Comparison of ENCODE assay signal across 27 cellular contexts in genomic region chr12:57370084-57370483, GRCh38.
"Had no signal": no experiment of that assay in that cellular context is flagged by ENCODE, and none has a peak within 500 bp of the region (broad histone marks: within the 10 kb centered on the region; RNA-seq: fewer than 3 reads in every experiment).

No MANE protein-coding gene starts in this region.

- H3K9me3 ChIP-seq: pancreas, right lobe of liver had no signal

- H3K27me3 Mint-ChIP-seq: naive thymus-derived CD8-positive, alpha-beta T cell; stimulated activated memory B cell treated with anti-CD40 and anti-IgM and Interleukin-4, amounts not matched to agents 10 μg/mL and 1 μg/mL and 100 μg/mL, for 72 hours; stimulated activated naive CD8-positive, alpha-beta T cell treated with anti-CD3 and anti-CD28 coated beads, Interleukin-15, amount 100 ng/mL, for 72 hours; type B pancreatic cell had no signal

- H3K36me3 ChIP-seq: left lung, pancreas, uterus had no signal

- H3K27ac ChIP-seq: left lung, lower lobe of right lung, pancreas, right atrium auricular region, tibial nerve, uterus had no signal

- H3K4me3 Mint-ChIP-seq: immature natural killer cell; naive thymus-derived CD8-positive, alpha-beta T cell; nephron; neural crest cell; stimulated activated memory B cell treated with anti-CD40 and anti-IgM and Interleukin-4, amounts not matched to agents 10 μg/mL and 1 μg/mL and 100 μg/mL, for 72 hours; stimulated activated naive CD8-positive, alpha-beta T cell treated with anti-CD3 and anti-CD28 coated beads, Interleukin-15, amount 100 ng/mL, for 72 hours; type B pancreatic cell had no signal

- H3K27me3 ChIP-seq: left lung, pancreas, right atrium auricular region, right lobe of liver, tibial nerve, uterus had no signal

- H3K4me1 ChIP-seq: lower lobe of right lung, uterus had no signal

- DNase-seq: hypothalamus; immature natural killer cell; kidney; left colon; left lung; lower lobe of right lung; mammary epithelial cell; mesenchymal stem cell; naive thymus-derived CD8-positive, alpha-beta T cell; nucleus accumbens; pancreas; right lobe of liver; stimulated activated CD4-positive, alpha-beta T cell treated with anti-CD3 and anti-CD28 coated beads, Interleukin-1b, Interleukin-23, amount 100 ng/mL, for 48 hours; stimulated activated CD4-positive, alpha-beta T cell treated with anti-CD3 and anti-CD28 coated beads, Interleukin-2, amount 100 ng/mL, for 48 hours; stimulated activated CD4-positive, alpha-beta T cell treated with anti-CD3 and anti-CD28 coated beads, Interleukin-4, amount 100 ng/mL, for 4 hours; stimulated activated CD8-positive, alpha-beta memory T cell treated with anti-CD3 and anti-CD28 coated beads, Interleukin-4, amount 100 ng/mL, for 48 hours; stimulated activated naive CD4-positive, alpha-beta T cell treated with Interleukin-2 at 50 U/mL for 16 hours; stimulated activated naive CD8-positive, alpha-beta T cell treated with anti-CD3 and anti-CD28 coated beads, Interleukin-15, amount 100 ng/mL, for 72 hours; substantia nigra; uterus had no signal

- ATAC-seq: left colon; left lung; lower lobe of right lung; naive thymus-derived CD8-positive, alpha-beta T cell; pancreas; right lobe of liver; stimulated activated memory B cell treated with anti-CD40 and anti-IgM and Interleukin-4, amounts not matched to agents 10 μg/mL and 1 μg/mL and 100 μg/mL, for 72 hours; stimulated activated naive CD8-positive, alpha-beta T cell treated with anti-CD3 and anti-CD28 coated beads, Interleukin-15, amount 100 ng/mL, for 72 hours had no signal

- H3K4me3 ChIP-seq: left lung, lower lobe of right lung, pancreas, right atrium auricular region, right lobe of liver, smooth muscle cell, tibial nerve, uterus had no signal

- H3K27ac Mint-ChIP-seq: naive thymus-derived CD8-positive, alpha-beta T cell; stimulated activated memory B cell treated with anti-CD40 and anti-IgM and Interleukin-4, amounts not matched to agents 10 μg/mL and 1 μg/mL and 100 μg/mL, for 72 hours; stimulated activated naive CD8-positive, alpha-beta T cell treated with anti-CD3 and anti-CD28 coated beads, Interleukin-15, amount 100 ng/mL, for 72 hours; type B pancreatic cell had no signal

- H3K4me1 Mint-ChIP-seq: nephron; stimulated activated memory B cell treated with anti-CD40 and anti-IgM and Interleukin-4, amounts not matched to agents 10 μg/mL and 1 μg/mL and 100 μg/mL, for 72 hours had no signal
